19 cellular contexts compared by ENCODE assay signal in genomic region chr17:78802008-78802407, GRCh38.
"Had no signal": no experiment of that assay in that cellular context is flagged by ENCODE, and none has a peak within 500 bp of the region (broad histone marks: within the 10 kb centered on the region; RNA-seq: fewer than 3 reads in every experiment).

No MANE protein-coding gene starts in this region.

- H3K4me1 Mint-ChIP-seq: nephron progenitor cell had no signal

- DNase-seq: activated CD4-positive, alpha-beta T cell treated with anti-CD3 and anti-CD28 coated beads, Interleukin-2, amount 10 ng/mL, durations not matched to agents 24 days and 14 days; activated CD8-positive, alpha-beta memory T cell treated with anti-CD3 and anti-CD28 coated beads for 24 hours; activated CD8-positive, alpha-beta memory T cell treated with anti-CD3 and anti-CD28 coated beads, Interleukin-2, amount 50 U/mL, for 48 hours; activated effector memory CD4-positive, alpha-beta T cell treated with Interleukin-2 at 50 U/mL for 16 hours; activated naive CD8-positive, alpha-beta T cell treated with anti-CD3 and anti-CD28 coated beads, Interleukin-2, amount 10 ng/mL, durations not matched to agents 7 days and 5 days; activated T-cell treated with anti-CD3 and anti-CD28 coated beads, Interleukin-2, amount 50 U/mL, for 72 hours; amniotic stem cell; cerebellar nuclear complex; islet precursor cell; left colon; mesenchymal stem cell; nephron progenitor cell; nucleus accumbens; sigmoid colon; stimulated activated CD4-positive, alpha-beta T cell treated with anti-CD3 and anti-CD28 coated beads, Interleukin-15, amount 100 ng/mL, for 24 hours; stimulated activated naive B cell treated with anti-CD40 and anti-IgM and Interleukin-4, amounts not matched to agents 10 μg/mL and 1 μg/mL and 100 μg/mL, for 72 hours; upper lobe of left lung had no signal

- H3K27ac Mint-ChIP-seq: activated CD4-positive, alpha-beta T cell treated with anti-CD3 and anti-CD28 coated beads, Interleukin-2, amount 10 ng/mL, durations not matched to agents 24 days and 14 days had no signal

- H3K9me3 Mint-ChIP-seq: activated CD4-positive, alpha-beta T cell treated with anti-CD3 and anti-CD28 coated beads, Interleukin-2, amount 10 ng/mL, durations not matched to agents 24 days and 14 days; activated naive CD8-positive, alpha-beta T cell treated with anti-CD3 and anti-CD28 coated beads, Interleukin-2, amount 10 ng/mL, durations not matched to agents 7 days and 5 days; activated T-cell treated with anti-CD3 and anti-CD28 coated beads, Interleukin-2, amount 50 U/mL, for 72 hours; nephron progenitor cell; stimulated activated naive B cell treated with anti-CD40 and anti-IgM and Interleukin-4, amounts not matched to agents 10 μg/mL and 1 μg/mL and 100 μg/mL, for 72 hours had no signal

- ATAC-seq: activated T-cell treated with anti-CD3 and anti-CD28 coated beads, Interleukin-2, amount 50 U/mL, for 72 hours; gastroesophageal sphincter; heart left ventricle; left colon; stimulated activated naive B cell treated with anti-CD40 and anti-IgM and Interleukin-4, amounts not matched to agents 10 μg/mL and 1 μg/mL and 100 μg/mL, for 72 hours had no signal

- H3K4me3 Mint-ChIP-seq: activated CD4-positive, alpha-beta T cell treated with anti-CD3 and anti-CD28 coated beads, Interleukin-2, amount 10 ng/mL, durations not matched to agents 24 days and 14 days; activated naive CD8-positive, alpha-beta T cell treated with anti-CD3 and anti-CD28 coated beads, Interleukin-2, amount 10 ng/mL, durations not matched to agents 7 days and 5 days; activated T-cell treated with anti-CD3 and anti-CD28 coated beads, Interleukin-2, amount 50 U/mL, for 72 hours; nephron progenitor cell; stimulated activated naive B cell treated with anti-CD40 and anti-IgM and Interleukin-4, amounts not matched to agents 10 μg/mL and 1 μg/mL and 100 μg/mL, for 72 hours had no signal

- H3K27me3 Mint-ChIP-seq: activated CD4-positive, alpha-beta T cell treated with anti-CD3 and anti-CD28 coated beads, Interleukin-2, amount 10 ng/mL, durations not matched to agents 24 days and 14 days; activated naive CD8-positive, alpha-beta T cell treated with anti-CD3 and anti-CD28 coated beads, Interleukin-2, amount 10 ng/mL, durations not matched to agents 7 days and 5 days; stimulated activated naive B cell treated with anti-CD40 and anti-IgM and Interleukin-4, amounts not matched to agents 10 μg/mL and 1 μg/mL and 100 μg/mL, for 72 hours had no signal
